Comparison of ENCODE assay signal across 19 cellular contexts in genomic region chr3:150870406-150870805, GRCh38.
DNase-seq lines count a peak whose midpoint lies in the region; FAIRE-seq and TF ChIP-seq lines count a peak whose summit lies in the region.
"Had no signal": no experiment of that assay in that cellular context is flagged by ENCODE, and none has a peak within 500 bp of the region (broad histone marks: within the 10 kb centered on the region; RNA-seq: fewer than 3 reads in every experiment).

No MANE protein-coding gene starts in this region.

- no peaks in the 10 kb centered on the region for H3K27me3 ChIP-seq in brain microvascular endothelial cell (replicated peaks)
- H3K27me3 ChIP-seq: foreskin keratinocyte had no signal

- in situ Hi-C loops in brain microvascular endothelial cell (cut with HindIII; ENCODE audit: low pct_ligation_motif_present, low sequenced_read_pairs): no loop called here

- no peak for TF ChIP-seq CTCF in brain microvascular endothelial cell (IDR thresholded peaks at IDR 0.05; ENCODE audit: low read depth, low read length, missing control alignments)

- peak; percentile 29 for DNase-seq in HS-27A (ENCODE audit: low read depth)
- peak; percentile 34 for DNase-seq in brain microvascular endothelial cell
- DNase-seq in kidney tubule cell (ENCODE audit: low spot score): peak; percentile 89
- peak; percentile 9 for DNase-seq in urothelium cell line (ENCODE audit: low spot score)
- no peak for DNase-seq in D341Med (ENCODE audit: low spot score)
- DNase-seq in NCI-H82 treated with DMSO at 0.1 percent for 48 hours (lab: John Stamatoyannopoulos, UW; ENCODE audit: unreplicated experiment): no peak
- no peak for DNase-seq in amygdala (lab: John Stamatoyannopoulos, UW)
- DNase-seq: activated CD4-positive, alpha-beta T cell treated with anti-CD3 and anti-CD28 coated beads for 1 hour; activated gamma-delta T cell; CD4-positive, alpha-beta T cell; Kasumi-1; NCI-H1436; NCI-H345; psoas muscle; SIG-M5; T-helper 9 cell had no signal

- H3K4me3 ChIP-seq in brain microvascular endothelial cell (ENCODE audit: low read depth, low read length): no peak overlapping the region
- H3K4me3 ChIP-seq: lung, psoas muscle had no signal

- H3K36me3 ChIP-seq in brain microvascular endothelial cell (replicated peaks): no peaks in the 10 kb centered on the region

- no peak overlapping the region for H3K27ac ChIP-seq in brain microvascular endothelial cell
- H3K27ac ChIP-seq: foreskin keratinocyte, psoas muscle had no signal

- no peak for FAIRE-seq in urothelium cell line (lab: Jason Lieb, UNC)
- FAIRE-seq: G401.6 had no signal

Comparison
In these comparisons a context has a peak if more than half of its experiments do, and no peak if none do; other contexts are left out.
1. DNase-seq: peak in HS-27A (single experiment), brain microvascular endothelial cell (single experiment), kidney tubule cell (single experiment) and urothelium cell line (single experiment); none in D341Med (single experiment), NCI-H82 treated with DMSO at 0.1 percent for 48 hours (single experiment) and amygdala (0 of 56).